Comparison of ENCODE assay signal across 2 cellular contexts in the genomic region with DNA sequence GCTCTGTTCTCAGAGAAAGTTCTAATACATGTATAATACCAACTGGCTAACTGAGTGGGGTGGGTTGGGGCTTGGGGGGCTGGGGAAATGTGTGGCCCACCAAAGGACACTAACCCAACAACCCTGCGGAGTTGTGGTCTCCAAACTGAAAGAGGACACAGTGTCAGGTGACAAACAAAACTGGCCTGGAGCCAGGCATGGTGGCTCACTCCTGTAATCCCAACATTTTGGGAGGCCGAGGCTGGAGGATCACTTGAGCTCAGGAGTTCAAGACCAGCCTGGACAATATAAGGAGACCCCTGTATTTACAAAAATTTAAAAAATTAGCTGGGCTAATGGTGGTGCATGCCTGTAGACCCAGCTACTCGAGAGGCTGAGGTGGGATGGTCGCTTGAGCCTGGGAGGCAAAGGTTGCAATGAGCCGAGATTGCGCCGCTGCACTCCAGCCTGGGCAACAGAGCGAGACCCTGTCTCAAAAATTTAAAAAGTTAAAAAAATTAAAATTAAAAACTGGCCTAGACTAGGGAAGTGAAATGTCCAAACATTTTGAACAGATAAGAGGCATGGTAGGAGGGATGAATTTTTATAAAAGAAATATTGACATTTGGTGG.
TF ChIP-seq lines count a peak whose summit lies in the region.

No MANE protein-coding gene starts in this region.

TF ChIP-seq in HepG2, 621 proteins besides CTCF, POLR2A, EP300 and RAD21:
- TF ChIP-seq ZNF121 (CRISPR knock-in tag; IDR thresholded peaks at IDR 0.05) (peak; percentile 16; the same call in 1 of the 2 replicates), ZNF777 (CRISPR knock-in tag; IDR thresholded peaks at IDR 0.05) (no peak)

TF ChIP-seq in WTC11, 78 proteins besides CTCF, POLR2A, EP300 and RAD21:
- TF ChIP-seq ZNF121 (CRISPR knock-in tag; IDR thresholded peaks at IDR 0.05): peak; percentile 15; the same call in 1 of the 2 replicates
- TF ChIP-seq ZBTB21 (CRISPR knock-in tag; IDR thresholded peaks at IDR 0.05; ENCODE audit: borderline replicate concordance): no peak
